Comparison of ENCODE assay signal across 30 cellular contexts in genomic region chr4:153025402-153025801, GRCh38.
"Had no signal": no experiment of that assay in that cellular context is flagged by ENCODE, and none has a peak within 500 bp of the region (broad histone marks: within the 10 kb centered on the region; RNA-seq: fewer than 3 reads in every experiment).

No MANE protein-coding gene starts in this region.

- DNase-seq: activated CD4-positive, alpha-beta memory T cell treated with anti-CD3 and anti-CD28 coated beads, Interleukin-2, amount 10 ng/mL, durations not matched to agents 7 days and 5 days; activated CD4-positive, alpha-beta T cell treated with anti-CD3 and anti-CD28 coated beads for 1 hour; activated CD4-positive, alpha-beta T cell treated with anti-CD3 and anti-CD28 coated beads, Interleukin-2, amount 10 ng/mL, durations not matched to agents 7 days and 5 days; activated naive CD8-positive, alpha-beta T cell treated with anti-CD3 and anti-CD28 coated beads, Interleukin-2, amount 50 U/mL, for 24 hours; activated T-cell treated with anti-CD3 and anti-CD28 coated beads, Interleukin-2, amount 50 U/mL, for 48 hours; amygdala; caudate nucleus; endodermal cell; esophagus squamous epithelium; foreskin melanocyte; heart right ventricle; left cardiac atrium; right lobe of liver; stimulated activated CD4-positive, alpha-beta T cell treated with anti-CD3 and anti-CD28 coated beads, Interleukin-12 subunit alpha, Interleukin-12 subunit beta, amount 100 ng/mL, for 4 hours; stimulated activated CD4-positive, alpha-beta T cell treated with anti-CD3 and anti-CD28 coated beads, Interleukin-4, amount 100 ng/mL, for 1 hour; stimulated activated naive CD8-positive, alpha-beta T cell treated with anti-CD3 and anti-CD28 coated beads, Interleukin-15, Interleukin-2, amounts not matched to agents 100 U/mL and 50 U/mL, for 24 hours; T-helper 9 cell; testis; trophoblast cell had no signal

- ATAC-seq: activated naive CD8-positive, alpha-beta T cell treated with anti-CD3 and anti-CD28 coated beads, Interleukin-2, amount 50 U/mL, for 24 hours; heart right ventricle; left cardiac atrium; right lobe of liver; stimulated activated naive CD8-positive, alpha-beta T cell treated with anti-CD3 and anti-CD28 coated beads, Interleukin-15, Interleukin-2, amounts not matched to agents 100 U/mL and 50 U/mL, for 24 hours; WTC11 had no signal

- H3K9me3 ChIP-seq: right lobe of liver, testis had no signal

- H3K4me3 ChIP-seq: esophagus squamous epithelium, heart right ventricle, right lobe of liver, testis had no signal

- H3K4me1 Mint-ChIP-seq: activated CD4-positive, alpha-beta memory T cell treated with anti-CD3 and anti-CD28 coated beads, Interleukin-2, amount 10 ng/mL, durations not matched to agents 7 days and 5 days; activated naive CD8-positive, alpha-beta T cell treated with anti-CD3 and anti-CD28 coated beads, Interleukin-2, amount 50 U/mL, for 24 hours had no signal

- H3K27ac Mint-ChIP-seq: activated CD4-positive, alpha-beta memory T cell treated with anti-CD3 and anti-CD28 coated beads, Interleukin-2, amount 10 ng/mL, durations not matched to agents 7 days and 5 days; activated CD4-positive, alpha-beta T cell treated with anti-CD3 and anti-CD28 coated beads, Interleukin-2, amount 10 ng/mL, durations not matched to agents 7 days and 5 days; activated naive CD4-positive, alpha-beta T cell treated with anti-CD3 and anti-CD28 coated beads, Interleukin-2, amount 50 U/mL, for 24 hours; activated naive CD8-positive, alpha-beta T cell treated with anti-CD3 and anti-CD28 coated beads, Interleukin-2, amount 50 U/mL, for 24 hours; activated T-helper 2 cell treated with anti-CD3 and anti-CD28 coated beads, Interferon-gamma antibody, Interleukin-2, Interleukin-4, amounts not matched to agents 10 μg/mL and 5 μg/mL and 100 μg/mL, durations not matched to agents 14 hours and 24 hours and 36 hours; dendritic cell treated with granulocyte-macrophage colony-stimulating factor and Interleukin-4, amounts not matched to agents 40 ng/mL and 50 ng/mL, for 4 days; endodermal cell; memory B cell; nephron; progenitor cell of endocrine pancreas; T-helper 1 cell treated with Interleukin-12 subunit alpha and Interleukin-12 subunit beta and Interleukin-4 antibody, amounts not matched to agents 30 μg/mL and 1 μg/mL, for 36 hours; WTC11 had no signal

- H3K4me3 Mint-ChIP-seq: activated CD4-positive, alpha-beta memory T cell treated with anti-CD3 and anti-CD28 coated beads, Interleukin-2, amount 10 ng/mL, durations not matched to agents 7 days and 5 days; activated CD4-positive, alpha-beta T cell treated with anti-CD3 and anti-CD28 coated beads, Interleukin-2, amount 10 ng/mL, durations not matched to agents 7 days and 5 days; activated naive CD4-positive, alpha-beta T cell treated with anti-CD3 and anti-CD28 coated beads, Interleukin-2, amount 50 U/mL, for 24 hours; activated naive CD8-positive, alpha-beta T cell treated with anti-CD3 and anti-CD28 coated beads, Interleukin-2, amount 50 U/mL, for 24 hours; dendritic cell treated with granulocyte-macrophage colony-stimulating factor and Interleukin-4, amounts not matched to agents 40 ng/mL and 50 ng/mL, for 4 days; endodermal cell; memory B cell; nephron; T-helper 1 cell treated with Interleukin-12 subunit alpha and Interleukin-12 subunit beta and Interleukin-4 antibody, amounts not matched to agents 30 μg/mL and 1 μg/mL, for 36 hours; WTC11 had no signal

- H3K27ac ChIP-seq: esophagus squamous epithelium, heart right ventricle, right lobe of liver, testis had no signal

- H3K36me3 ChIP-seq: esophagus squamous epithelium, heart right ventricle, right lobe of liver had no signal

- H3K27me3 ChIP-seq: esophagus squamous epithelium, right lobe of liver, testis had no signal

- FAIRE-seq: islet of Langerhans, TTC549, urothelium cell line had no signal

- H3K27me3 Mint-ChIP-seq: activated CD4-positive, alpha-beta T cell treated with anti-CD3 and anti-CD28 coated beads, Interleukin-2, amount 10 ng/mL, durations not matched to agents 7 days and 5 days; activated naive CD8-positive, alpha-beta T cell treated with anti-CD3 and anti-CD28 coated beads, Interleukin-2, amount 50 U/mL, for 24 hours; dendritic cell treated with granulocyte-macrophage colony-stimulating factor and Interleukin-4, amounts not matched to agents 40 ng/mL and 50 ng/mL, for 4 days had no signal

- H3K4me1 ChIP-seq: heart right ventricle, right lobe of liver, testis had no signal
